In genomic region chr18:37294951-37295350, GRCh38 we compare ENCODE assay signal across 11 cellular contexts.
DNase-seq lines count a peak whose midpoint lies in the region; ATAC-seq and TF ChIP-seq lines count a peak whose summit lies in the region.
"Had no signal": no experiment of that assay in that cellular context is flagged by ENCODE, and none has a peak within 500 bp of the region (broad histone marks: within the 10 kb centered on the region; RNA-seq: fewer than 3 reads in every experiment).

No MANE protein-coding gene starts in this region.

- intact Hi-C loops in lower lobe of right lung (cut with DNase I), result no loop called here

- no peak overlapping the region for H3K4me3 ChIP-seq in WI38 (ENCODE audit: low read depth, low read length)
- H3K4me3 ChIP-seq in lower lobe of right lung, result no peak overlapping the region
- H3K4me3 ChIP-seq: skin epidermis, tibial artery had no signal

- no peaks in the 10 kb centered on the region for H3K36me3 ChIP-seq in lower lobe of right lung
- H3K36me3 ChIP-seq: tibial artery had no signal

- H3K4me1 ChIP-seq in lower lobe of right lung, result peaks cover 11% of the 10 kb centered on the region

- TF ChIP-seq CTCF in WI38 (IDR thresholded peaks at IDR 0.05; ENCODE audit: low read depth, low read length) (peak; percentile 30; the same call in 1 of the 2 replicates), lower lobe of right lung (IDR thresholded peaks at IDR 0.05) (peak; percentile 10)

- H3K27ac ChIP-seq in lower lobe of right lung, result no peak overlapping the region
- H3K27ac ChIP-seq: skin epidermis, tibial artery had no signal

- no peaks in the 10 kb centered on the region for H3K9me3 ChIP-seq in lower lobe of right lung
- H3K9me3 ChIP-seq: tibial artery had no signal

- peak; percentile 40 for ATAC-seq in HG03103 (IDR thresholded peaks at IDR 0.05; ENCODE audit: low read depth, unreplicated experiment)
- no peak for ATAC-seq in lower lobe of right lung
- no peak for ATAC-seq in HG03521 (IDR thresholded peaks at IDR 0.05; ENCODE audit: unreplicated experiment)

- DNase-seq in Daoy (ENCODE audit: low read depth) (peak; percentile 46), lower lobe of right lung (no peak), GM19240 (ENCODE audit: insufficient read length, low spot score) (no peak), AML-193 (lab: John Stamatoyannopoulos, UW) (no peak), AG20443 (ENCODE audit: low spot score) (no peak)
- DNase-seq: activated gamma-delta T cell treated with Interleukin-2 at 50 U/mL for 16 hours, tibial artery had no signal

- no peaks in the 10 kb centered on the region for H3K27me3 ChIP-seq in lower lobe of right lung (ENCODE audit: low read depth)
- H3K27me3 ChIP-seq: tibial artery had no signal
